In the genomic region with DNA sequence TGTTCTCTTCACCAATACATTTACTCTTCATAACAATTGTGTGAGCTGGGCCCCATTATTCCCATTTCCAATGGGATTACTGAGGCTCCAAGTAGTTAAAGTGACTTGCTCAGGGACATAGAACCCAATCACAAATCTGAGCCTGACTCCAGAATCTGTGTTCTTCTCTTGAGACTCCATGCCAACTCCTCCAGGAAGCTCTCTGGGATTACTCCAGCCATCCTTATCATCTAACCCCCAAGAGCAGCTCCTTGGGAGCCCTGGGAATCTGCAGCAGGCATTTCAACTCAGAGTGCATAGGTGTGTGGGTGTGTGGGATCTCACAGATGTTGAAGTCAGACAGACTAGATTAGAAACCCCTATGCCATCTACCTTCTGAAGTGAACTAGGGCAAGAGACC, we compare ENCODE assay signal across 31 cellular contexts.
"Had no signal": no experiment of that assay in that cellular context is flagged by ENCODE, and none has a peak within 500 bp of the region (broad histone marks: within the 10 kb centered on the region; RNA-seq: fewer than 3 reads in every experiment).

No MANE protein-coding gene starts in this region.

- H3K9me3 Mint-ChIP-seq: activated CD4-positive, alpha-beta memory T cell treated with anti-CD3 and anti-CD28 coated beads for 36 hours; activated CD4-positive, alpha-beta T cell treated with anti-CD3 and anti-CD28 coated beads, Interleukin-2, amount 10 ng/mL, durations not matched to agents 24 days and 14 days; activated naive CD4-positive, alpha-beta T cell treated with anti-CD3 and anti-CD28 coated beads for 36 hours; activated naive CD4-positive, alpha-beta T cell treated with anti-CD3 and anti-CD28 coated beads, Interleukin-2, amount 50 U/mL, for 24 hours; activated naive CD8-positive, alpha-beta T cell treated with anti-CD3 and anti-CD28 coated beads for 36 hours; activated naive CD8-positive, alpha-beta T cell treated with anti-CD3 and anti-CD28 coated beads, Interleukin-2, amount 50 U/mL, for 24 hours; activated T-helper 1 cell treated with anti-CD3 and anti-CD28 coated beads, Interleukin-12 subunit alpha, Interleukin-12 subunit beta, Interleukin-2, Interleukin-4 antibody, amounts not matched to agents 30 ng/mL and 10 ng/mL and 1 ng/mL, durations not matched to agents 14 hours and 24 hours and 36 hours; activated T-helper 2 cell treated with anti-CD3 and anti-CD28 coated beads, Interferon-gamma antibody, Interleukin-2, Interleukin-4, amounts not matched to agents 10 μg/mL and 5 μg/mL and 100 μg/mL, durations not matched to agents 14 hours and 24 hours and 36 hours; T-cell; T-helper 1 cell treated with Interleukin-12 subunit alpha and Interleukin-12 subunit beta and Interleukin-4 antibody, amounts not matched to agents 30 μg/mL and 1 μg/mL, for 36 hours had no signal

- ATAC-seq: activated CD4-positive, alpha-beta T cell treated with anti-CD3 and anti-CD28 coated beads for 36 hours; activated CD8-positive, alpha-beta memory T cell treated with anti-CD3 and anti-CD28 coated beads, Interleukin-2, amount 10 ng/mL, durations not matched to agents 7 days and 5 days; activated CD8-positive, alpha-beta T cell treated with anti-CD3 and anti-CD28 coated beads, Interleukin-2, amount 10 ng/mL, durations not matched to agents 7 days and 5 days; activated naive CD8-positive, alpha-beta T cell treated with anti-CD3 and anti-CD28 coated beads, Interleukin-2, amount 50 U/mL, for 24 hours; body of pancreas; esophagus mucosa; T-cell had no signal

- H3K36me3 ChIP-seq: adrenal gland had no signal

- H3K4me1 Mint-ChIP-seq: activated CD4-positive, alpha-beta T cell treated with anti-CD3 and anti-CD28 coated beads for 36 hours; activated CD4-positive, alpha-beta T cell treated with anti-CD3 and anti-CD28 coated beads, Interleukin-2, amount 10 ng/mL, durations not matched to agents 24 days and 14 days; activated CD8-positive, alpha-beta memory T cell treated with anti-CD3 and anti-CD28 coated beads, Interleukin-2, amount 10 ng/mL, durations not matched to agents 7 days and 5 days; activated naive CD4-positive, alpha-beta T cell treated with anti-CD3 and anti-CD28 coated beads, Interleukin-2, amount 50 U/mL, for 24 hours; activated naive CD8-positive, alpha-beta T cell treated with anti-CD3 and anti-CD28 coated beads for 36 hours had no signal

- H3K27ac Mint-ChIP-seq: activated CD4-positive, alpha-beta memory T cell treated with anti-CD3 and anti-CD28 coated beads for 36 hours; activated CD4-positive, alpha-beta T cell treated with anti-CD3 and anti-CD28 coated beads for 36 hours; activated CD4-positive, alpha-beta T cell treated with anti-CD3 and anti-CD28 coated beads, Interleukin-2, amount 10 ng/mL, durations not matched to agents 24 days and 14 days; activated CD8-positive, alpha-beta memory T cell treated with anti-CD3 and anti-CD28 coated beads, Interleukin-2, amount 10 ng/mL, durations not matched to agents 7 days and 5 days; activated CD8-positive, alpha-beta T cell treated with anti-CD3 and anti-CD28 coated beads, Interleukin-2, amount 10 ng/mL, durations not matched to agents 7 days and 5 days; activated naive CD4-positive, alpha-beta T cell treated with anti-CD3 and anti-CD28 coated beads for 36 hours; activated naive CD4-positive, alpha-beta T cell treated with anti-CD3 and anti-CD28 coated beads, Interleukin-2, amount 50 U/mL, for 24 hours; activated naive CD8-positive, alpha-beta T cell treated with anti-CD3 and anti-CD28 coated beads for 36 hours; activated naive CD8-positive, alpha-beta T cell treated with anti-CD3 and anti-CD28 coated beads, Interleukin-2, amount 50 U/mL, for 24 hours; activated T-helper 1 cell treated with anti-CD3 and anti-CD28 coated beads, Interleukin-12 subunit alpha, Interleukin-12 subunit beta, Interleukin-2, Interleukin-4 antibody, amounts not matched to agents 30 ng/mL and 10 ng/mL and 1 ng/mL, durations not matched to agents 14 hours and 24 hours and 36 hours; activated T-helper 2 cell treated with anti-CD3 and anti-CD28 coated beads, Interferon-gamma antibody, Interleukin-2, Interleukin-4, amounts not matched to agents 10 μg/mL and 5 μg/mL and 100 μg/mL, durations not matched to agents 14 hours and 24 hours and 36 hours; T-cell; T-helper 1 cell treated with Interleukin-12 subunit alpha and Interleukin-12 subunit beta and Interleukin-4 antibody, amounts not matched to agents 30 μg/mL and 1 μg/mL, for 36 hours had no signal

- H3K4me1 ChIP-seq: body of pancreas had no signal

- H3K4me3 ChIP-seq: adrenal gland, body of pancreas had no signal

- DNase-seq: activated CD4-positive, alpha-beta memory T cell treated with anti-CD3 and anti-CD28 coated beads for 36 hours; activated CD4-positive, alpha-beta T cell treated with anti-CD3 and anti-CD28 coated beads for 36 hours; activated CD4-positive, alpha-beta T cell treated with anti-CD3 and anti-CD28 coated beads, Interleukin-2, amount 10 ng/mL, durations not matched to agents 24 days and 14 days; activated CD4-positive, CD25-positive, alpha-beta regulatory T cell; activated CD4-positive, CD25-positive, alpha-beta regulatory T cell treated with anti-CD3 and anti-CD28 coated beads, Interleukin-2, amount 50 U/mL, for 72 hours; activated CD8-positive, alpha-beta memory T cell treated with anti-CD3 and anti-CD28 coated beads, Interleukin-2, amount 10 ng/mL, durations not matched to agents 7 days and 5 days; activated CD8-positive, alpha-beta memory T cell treated with anti-CD3 and anti-CD28 coated beads, Interleukin-2, amount 50 U/mL, for 4 hours; activated CD8-positive, alpha-beta T cell treated with anti-CD3 and anti-CD28 coated beads, Interleukin-2, amount 10 ng/mL, durations not matched to agents 7 days and 5 days; activated effector memory CD4-positive, alpha-beta T cell treated with anti-CD3 and anti-CD28 coated beads, Interleukin-2, amount 50 U/mL, for 16 hours; activated naive CD4-positive, alpha-beta T cell treated with anti-CD3 and anti-CD28 coated beads for 36 hours; activated naive CD8-positive, alpha-beta T cell treated with anti-CD3 and anti-CD28 coated beads for 36 hours; activated naive CD8-positive, alpha-beta T cell treated with anti-CD3 and anti-CD28 coated beads, Interleukin-2, amount 50 U/mL, for 24 hours; activated T-cell treated with anti-CD3 and anti-CD28 coated beads, Interleukin-2, amount 50 U/mL, for 1 hour; activated T-cell treated with anti-CD3 and anti-CD28 coated beads, Interleukin-2, amount 50 U/mL, for 48 hours; adrenal gland; amygdala; aorta; body of pancreas; caudate nucleus; cortex of kidney; effector CD8-positive, alpha-beta T cell; foreskin fibroblast; head of caudate nucleus; T-cell had no signal

- H3K27me3 ChIP-seq: adrenal gland, body of pancreas had no signal

- H3K27ac ChIP-seq: adrenal gland, body of pancreas had no signal

- FAIRE-seq: colon, frontal cortex had no signal

- H3K27me3 Mint-ChIP-seq: activated CD4-positive, alpha-beta T cell treated with anti-CD3 and anti-CD28 coated beads for 36 hours; activated CD8-positive, alpha-beta memory T cell treated with anti-CD3 and anti-CD28 coated beads, Interleukin-2, amount 10 ng/mL, durations not matched to agents 7 days and 5 days; activated naive CD8-positive, alpha-beta T cell treated with anti-CD3 and anti-CD28 coated beads for 36 hours; activated naive CD8-positive, alpha-beta T cell treated with anti-CD3 and anti-CD28 coated beads, Interleukin-2, amount 50 U/mL, for 24 hours; T-cell had no signal

- H3K4me3 Mint-ChIP-seq: activated CD4-positive, alpha-beta memory T cell treated with anti-CD3 and anti-CD28 coated beads for 36 hours; activated CD4-positive, alpha-beta T cell treated with anti-CD3 and anti-CD28 coated beads for 36 hours; activated CD4-positive, alpha-beta T cell treated with anti-CD3 and anti-CD28 coated beads, Interleukin-2, amount 10 ng/mL, durations not matched to agents 24 days and 14 days; activated CD8-positive, alpha-beta memory T cell treated with anti-CD3 and anti-CD28 coated beads, Interleukin-2, amount 10 ng/mL, durations not matched to agents 7 days and 5 days; activated CD8-positive, alpha-beta T cell treated with anti-CD3 and anti-CD28 coated beads, Interleukin-2, amount 10 ng/mL, durations not matched to agents 7 days and 5 days; activated naive CD4-positive, alpha-beta T cell treated with anti-CD3 and anti-CD28 coated beads for 36 hours; activated naive CD4-positive, alpha-beta T cell treated with anti-CD3 and anti-CD28 coated beads, Interleukin-2, amount 50 U/mL, for 24 hours; activated naive CD8-positive, alpha-beta T cell treated with anti-CD3 and anti-CD28 coated beads for 36 hours; activated naive CD8-positive, alpha-beta T cell treated with anti-CD3 and anti-CD28 coated beads, Interleukin-2, amount 50 U/mL, for 24 hours; activated T-helper 1 cell treated with anti-CD3 and anti-CD28 coated beads, Interleukin-12 subunit alpha, Interleukin-12 subunit beta, Interleukin-2, Interleukin-4 antibody, amounts not matched to agents 30 ng/mL and 10 ng/mL and 1 ng/mL, durations not matched to agents 14 hours and 24 hours and 36 hours; T-cell; T-helper 1 cell treated with Interleukin-12 subunit alpha and Interleukin-12 subunit beta and Interleukin-4 antibody, amounts not matched to agents 30 μg/mL and 1 μg/mL, for 36 hours had no signal

- H3K36me3 Mint-ChIP-seq: activated CD4-positive, alpha-beta memory T cell treated with anti-CD3 and anti-CD28 coated beads for 36 hours; activated CD8-positive, alpha-beta memory T cell treated with anti-CD3 and anti-CD28 coated beads, Interleukin-2, amount 10 ng/mL, durations not matched to agents 7 days and 5 days; activated naive CD4-positive, alpha-beta T cell treated with anti-CD3 and anti-CD28 coated beads, Interleukin-2, amount 50 U/mL, for 24 hours; activated naive CD8-positive, alpha-beta T cell treated with anti-CD3 and anti-CD28 coated beads for 36 hours; T-cell had no signal

- H3K9me3 ChIP-seq: adrenal gland, body of pancreas had no signal
